Comparison of ENCODE assay signal across 10 cellular contexts in the genomic region with DNA sequence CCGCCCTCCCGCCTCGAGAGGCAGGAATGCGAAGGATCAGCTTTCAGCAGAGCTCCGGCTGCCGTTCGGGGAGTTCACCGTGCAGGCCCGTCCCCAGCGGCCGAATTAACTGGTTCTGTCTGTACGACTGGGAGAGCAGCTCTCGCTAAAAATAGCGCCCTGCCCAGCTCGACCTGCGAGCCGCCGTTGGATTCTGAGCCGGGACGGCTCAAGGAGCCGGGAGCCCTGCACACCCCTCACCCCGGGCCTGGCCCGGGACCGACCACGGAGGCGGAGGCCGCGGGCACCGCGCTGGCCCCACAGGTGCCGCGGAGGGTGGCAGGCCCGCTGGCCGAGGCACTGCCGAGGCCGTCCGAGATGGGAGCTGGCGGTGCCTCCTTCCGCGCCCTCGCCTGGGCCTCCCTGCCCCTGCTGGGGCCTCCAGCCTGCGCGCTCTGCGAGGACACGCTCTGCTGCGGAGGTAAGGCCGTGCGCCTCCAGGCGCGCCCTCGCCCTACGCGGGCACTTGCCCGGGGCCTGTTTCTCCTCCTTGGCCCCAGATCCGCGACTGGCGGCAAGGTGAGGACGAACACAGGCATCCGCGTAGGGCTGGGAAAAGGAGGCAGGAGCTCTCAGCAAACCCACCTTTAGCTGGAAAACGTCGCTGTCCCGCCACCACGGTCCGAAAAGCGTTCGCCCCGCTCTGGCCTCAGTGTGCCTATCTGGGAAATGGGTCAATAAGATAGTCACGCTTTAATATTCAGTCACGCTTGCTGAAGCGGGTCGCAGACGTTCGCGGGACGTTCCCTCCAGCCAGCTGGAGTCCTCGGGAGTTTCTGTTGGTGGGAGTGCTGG. TPM values are rescaled to one million over a fixed set of nuclear protein-coding genes. Genes with fewer than 3 reads are reported as not detected.
DNase-seq lines count a peak whose midpoint lies in the region.
"Had no signal": no experiment of that assay in that cellular context is flagged by ENCODE, and none has a peak within 500 bp of the region (broad histone marks: within the 10 kb centered on the region; RNA-seq: fewer than 3 reads in every experiment).

No MANE protein-coding gene starts in this region.

- H3K79me1 ChIP-seq in mesenchymal stem cell (replicated peaks; ENCODE audit: low read length, poor library complexity, severe bottlenecking) = peaks cover 3% of the 10 kb centered on the region

- DNase-seq in NCI-H748 (lab: John Stamatoyannopoulos, UW; ENCODE audit: unreplicated experiment) = peak; percentile 37
- DNase-seq in NCI-H748 treated with DMSO at 0.1 percent for 48 hours (lab: John Stamatoyannopoulos, UW) = no peak
- DNase-seq in epidermal melanocyte (ENCODE audit: insufficient read length, low spot score) = peak; percentile 56
- DNase-seq in mesenchymal stem cell = peak; percentile 91
- DNase-seq in SHP77 (lab: John Stamatoyannopoulos, UW) = no peak
- no peak for DNase-seq in DMS153 treated with DMSO at 0.1 percent for 48 hours (lab: John Stamatoyannopoulos, UW; ENCODE audit: unreplicated experiment)
- no peak for DNase-seq in activated naive CD4-positive, alpha-beta T cell treated with anti-CD3 and anti-CD28 coated beads for 36 hours

- H3K4me2 ChIP-seq in mesenchymal stem cell (ENCODE audit: low read length, poor library complexity, severe bottlenecking) = peak overlapping the region; percentile 94

- no peak overlapping the region for H4K8ac ChIP-seq in mesenchymal stem cell (ENCODE audit: low read length)

- H2BK120ac ChIP-seq in mesenchymal stem cell (ENCODE audit: low read depth, low read length) = no peak overlapping the region

- H2BK15ac ChIP-seq in mesenchymal stem cell (ENCODE audit: low read depth, poor library complexity, severe bottlenecking) = peak overlapping the region; percentile 6

- H3K27me3 Mint-ChIP-seq in activated naive CD4-positive, alpha-beta T cell treated with anti-CD3 and anti-CD28 coated beads for 36 hours (ENCODE audit: low read depth) = peaks cover 44% of the 10 kb centered on the region

- H3K4me3 Mint-ChIP-seq in activated naive CD4-positive, alpha-beta T cell treated with anti-CD3 and anti-CD28 coated beads for 36 hours = no peak overlapping the region
- H3K4me3 Mint-ChIP-seq: activated naive CD4-positive, alpha-beta T cell treated with anti-CD3 and anti-CD28 coated beads, Interleukin-2, amount 50 U/mL, for 24 hours had no signal

- H3K18ac ChIP-seq in mesenchymal stem cell (ENCODE audit: low read depth in 1 of 2, low read length in 2 of 2) = peak overlapping the region; percentile 26 to 89

- WGBS in mesenchymal stem cell = 2% methylated on average over 77 of the region's 77 CpGs
- 12% methylated on average over 77 of the region's 77 CpGs for WGBS in urinary bladder

- peaks cover 10% of the 10 kb centered on the region for H3K9me3 ChIP-seq in mesenchymal stem cell (ENCODE audit: control insufficient read depth, low read length)

- peaks cover 5% of the 10 kb centered on the region for H3K9me3 Mint-ChIP-seq in activated naive CD4-positive, alpha-beta T cell treated with anti-CD3 and anti-CD28 coated beads for 36 hours

- no peak overlapping the region for H3K27ac Mint-ChIP-seq in activated naive CD4-positive, alpha-beta T cell treated with anti-CD3 and anti-CD28 coated beads for 36 hours
- H3K27ac Mint-ChIP-seq: activated naive CD4-positive, alpha-beta T cell treated with anti-CD3 and anti-CD28 coated beads, Interleukin-2, amount 50 U/mL, for 24 hours had no signal

- peaks cover 12 to 41% of the 10 kb centered on the region in 2 experiments for H3K27me3 ChIP-seq in mesenchymal stem cell (ENCODE audit: control insufficient read depth in 1 of 2, insufficient read depth in 1 of 2, low read length in 2 of 2)

- H3K36me3 Mint-ChIP-seq in activated naive CD4-positive, alpha-beta T cell treated with anti-CD3 and anti-CD28 coated beads for 36 hours (ENCODE audit: low read depth) = peaks cover 2% of the 10 kb centered on the region

- CTCF ChIA-PET in activated naive CD4-positive, alpha-beta T cell treated with anti-CD3 and anti-CD28 coated beads for 36 hours (lab: Charles Lee) = no interaction called here

- no peak overlapping the region for H4K91ac ChIP-seq in mesenchymal stem cell (ENCODE audit: low read length)

- H2AFZ ChIP-seq in mesenchymal stem cell (ENCODE audit: low read depth, low read length) = peak overlapping the region; percentile 36

- H3K4me1 ChIP-seq in mesenchymal stem cell (ENCODE audit: control insufficient read depth, insufficient read depth, low read depth, low read length) (peaks cover 18% of the 10 kb centered on the region), urinary bladder (ENCODE audit: insufficient read depth) (no peaks in the 10 kb centered on the region)

- peak overlapping the region; percentile 9 to 68 for H2BK12ac ChIP-seq in mesenchymal stem cell (ENCODE audit: low read length in 2 of 2)

- H3K27ac ChIP-seq in mesenchymal stem cell (ENCODE audit: low read length, poor library complexity, severe bottlenecking) = peak overlapping the region; percentile 76
- H3K27ac ChIP-seq in urinary bladder (ENCODE audit: low read depth) = peak overlapping the region; percentile 75

- no peaks in the 10 kb centered on the region for H3K36me3 ChIP-seq in mesenchymal stem cell (ENCODE audit: control insufficient read depth in 1 of 2, insufficient read depth in 2 of 2, low read depth in 1 of 2, low read length in 2 of 2)
- no peaks in the 10 kb centered on the region for H3K36me3 ChIP-seq in urinary bladder (ENCODE audit: insufficient read depth)
- H3K36me3 ChIP-seq: BLaER1 treated with 17β-estradiol and CSF1 and Interleukin-3, amounts not matched to agents 10 nM and 100 nM had no signal

- peak overlapping the region in 1 of 2 experiments; percentile 70 for H3K23ac ChIP-seq in mesenchymal stem cell (ENCODE audit: low read length in 2 of 2)

- peak overlapping the region; percentile 44 for H2AK5ac ChIP-seq in mesenchymal stem cell (ENCODE audit: low read length, severe bottlenecking)

- H3K9ac ChIP-seq in mesenchymal stem cell (ENCODE audit: low read length) = peak overlapping the region; percentile 1

- H3K4me1 Mint-ChIP-seq in activated naive CD4-positive, alpha-beta T cell treated with anti-CD3 and anti-CD28 coated beads for 36 hours (ENCODE audit: low read depth) = peaks cover 3% of the 10 kb centered on the region

- H3K14ac ChIP-seq in mesenchymal stem cell (ENCODE audit: low read length in 2 of 2) = peak overlapping the region in 1 of 2 experiments; percentile 80

- H2BK5ac ChIP-seq in mesenchymal stem cell (ENCODE audit: low read depth, low read length, poor library complexity, severe bottlenecking) = peak overlapping the region; percentile 66

- intact Hi-C loops in activated naive CD4-positive, alpha-beta T cell treated with anti-CD3 and anti-CD28 coated beads for 36 hours (cut with micrococcal nuclease) = no loop called here

- H3K4me3 ChIP-seq in mesenchymal stem cell (ENCODE audit: insufficient read depth in 1 of 2, low read depth in 1 of 2, low read length in 2 of 2) (peak overlapping the region; percentile 62 to 64), urinary bladder (ENCODE audit: low read depth, low read length) (peak overlapping the region; percentile 57)

- H3K4ac ChIP-seq in mesenchymal stem cell (ENCODE audit: low read depth in 1 of 2, low read length in 2 of 2) = peak overlapping the region in 1 of 2 experiments; percentile 69

RNA-seq across cellular contexts. Expression of a gene that starts 53.0 kb away (rescaled TPM):
- 13.7 TPM for polyA plus RNA-seq in mesenchymal stem cell (2013, experiment 1 of 2)
- 12.0 TPM for polyA plus RNA-seq in mesenchymal stem cell (2013, experiment 2 of 2)
- total RNA-seq in urinary bladder = 16.8 TPM
- polyA plus RNA-seq in urinary bladder = 42.3 TPM
- total RNA-seq in activated naive CD4-positive, alpha-beta T cell treated with anti-CD3 and anti-CD28 coated beads for 36 hours = under 1 TPM in 1 of 2 experiments, not detected in 1; 0.35 TPM

Comparison
In these comparisons a context has a peak if more than half of its experiments do, and no peak if none do; other contexts are left out.
1. DNase-seq: peak in NCI-H748 (single experiment), epidermal melanocyte (single experiment) and mesenchymal stem cell (single experiment); none in NCI-H748 treated with DMSO at 0.1 percent for 48 hours (single experiment), SHP77 (0 of 2), DMS153 treated with DMSO at 0.1 percent for 48 hours (single experiment) and activated naive CD4-positive, alpha-beta T cell treated with anti-CD3 and anti-CD28 coated beads for 36 hours (single experiment).
2. RNA of a gene that starts 53.0 kb away (total RNA-seq): 16.8 TPM in urinary bladder (single experiment); 0.35 TPM in activated naive CD4-positive, alpha-beta T cell treated with anti-CD3 and anti-CD28 coated beads for 36 hours; every median in the first group is over 10 times any median in the second.